8 cellular contexts compared by ENCODE assay signal in genomic region chr7:27200761-27201230, GRCh38. TPM values are rescaled to one million over a fixed set of nuclear protein-coding genes. Genes with fewer than 3 reads are reported as not detected.
DNase-seq lines count a peak whose midpoint lies in the region; ATAC-seq and TF ChIP-seq lines count a peak whose summit lies in the region.

No MANE protein-coding gene starts in this region.

- peaks cover 2% of the 10 kb centered on the region; the same call in 1 of the 2 replicates for H3F3A ChIP-seq in DOHH2 (ENCODE audit: control insufficient read depth, insufficient read depth)

- H3K4me2 ChIP-seq in DOHH2 (ENCODE audit: low read length): peak overlapping the region; percentile 88

- no peak for ATAC-seq in central memory CD8-positive, alpha-beta T cell (replicated peaks; ENCODE audit: extremely low read depth, poor library complexity, severe bottlenecking)
- ATAC-seq in left ventricle myocardium superior: no peak

- DNase-seq in NAMALWA (ENCODE audit: low spot score) (peak; percentile 31), OCI-M1 (lab: John Stamatoyannopoulos, UW) (no peak), left ventricle myocardium superior (no peak), medulla oblongata (ENCODE audit: extremely low spot score) (no peak)
- no peak for DNase-seq in central memory CD8-positive, alpha-beta T cell (ENCODE audit: low spot score in 2 of 2)
- DNase-seq in stimulated activated CD4-positive, alpha-beta T cell treated with anti-CD3 and anti-CD28 coated beads, Interleukin-4, amount 100 ng/mL, for 1 hour: no peak

- H3K9me3 ChIP-seq in DOHH2 (ENCODE audit: control insufficient read depth, insufficient read depth, low read length): no peaks in the 10 kb centered on the region
- no peaks in the 10 kb centered on the region for H3K9me3 ChIP-seq in neutrophil

- no peaks in the 10 kb centered on the region for H3K36me3 ChIP-seq in DOHH2 (ENCODE audit: control insufficient read depth, low read length)
- no peaks in the 10 kb centered on the region for H3K36me3 ChIP-seq in neutrophil

- peaks cover 4% of the 10 kb centered on the region; the same call in 1 of the 2 replicates for H4K20me1 ChIP-seq in DOHH2 (ENCODE audit: control insufficient read depth, insufficient read depth, low read depth, low read length)

- TF ChIP-seq CTCF in DOHH2 (IDR thresholded peaks at IDR 0.05; ENCODE audit: low read depth, low read length, poor library complexity, severe bottlenecking) (no peak), neutrophil (IDR thresholded peaks at IDR 0.05) (no peak)

- no peaks in the 10 kb centered on the region for H3K79me2 ChIP-seq in DOHH2 (ENCODE audit: control insufficient read depth, low read length)

- no peak overlapping the region for H3K27ac Mint-ChIP-seq in central memory CD8-positive, alpha-beta T cell (ENCODE audit: low read depth)

- peaks cover 52% of the 10 kb centered on the region for H3K4me1 Mint-ChIP-seq in central memory CD8-positive, alpha-beta T cell

- H3K27me3 ChIP-seq in DOHH2 (ENCODE audit: control insufficient read depth, low read length) (peaks cover 84% of the 10 kb centered on the region), neutrophil (peaks cover 99% of the 10 kb centered on the region)

- peaks cover 99% of the 10 kb centered on the region for H3K27me3 Mint-ChIP-seq in central memory CD8-positive, alpha-beta T cell

- H3K4me1 ChIP-seq in DOHH2 (ENCODE audit: control insufficient read depth, low read length) (peaks cover 18% of the 10 kb centered on the region), neutrophil (ENCODE audit: control insufficient read depth in 1 of 2, insufficient read depth in 1 of 2, low read depth in 1 of 2, low read length in 1 of 2) (peaks cover 46 to 49% of the 10 kb centered on the region in 2 experiments)

- H3K4me3 Mint-ChIP-seq in central memory CD8-positive, alpha-beta T cell: peak overlapping the region; percentile 78

- H3K4me3 ChIP-seq in DOHH2 (ENCODE audit: low read length) (peak overlapping the region; percentile 75), neutrophil (ENCODE audit: low read depth in 1 of 2, low read length in 1 of 2) (peak overlapping the region; percentile 38 to 50)

- peaks cover 18% of the 10 kb centered on the region for H3K36me3 Mint-ChIP-seq in central memory CD8-positive, alpha-beta T cell (ENCODE audit: insufficient read depth)

- intact Hi-C loops in left ventricle myocardium superior (cut with micrococcal nuclease): no loop called here

- no peaks in the 10 kb centered on the region for H3K9me3 Mint-ChIP-seq in central memory CD8-positive, alpha-beta T cell

- H3K27ac ChIP-seq in DOHH2 (ENCODE audit: low read depth, low read length) (no peak overlapping the region), neutrophil (no peak overlapping the region)

- no peaks in the 10 kb centered on the region for H3K9me2 ChIP-seq in DOHH2 (replicated peaks; ENCODE audit: control insufficient read depth, low read length)

RNA-seq across cellular contexts. Expression of gene HOXA13, which starts 0.9 kb away (rescaled TPM):
- not detected for total RNA-seq in left ventricle myocardium superior

RNA-seq across cellular contexts. Expression of gene HOXA11, which starts 15.8 kb away (rescaled TPM):
- not detected for total RNA-seq in left ventricle myocardium superior

RNA-seq across cellular contexts. Expression of gene HOXA10, which starts 26.7 kb away (rescaled TPM):
- not detected for total RNA-seq in left ventricle myocardium superior

RNA-seq across cellular contexts. Expression of gene HOXA9, which starts 35.5 kb away (rescaled TPM):
- total RNA-seq in left ventricle myocardium superior: not detected

RNA-seq across cellular contexts. Expression of gene EVX1, which starts 41.8 kb away (rescaled TPM):
- not detected for total RNA-seq in left ventricle myocardium superior
